ENCODE assay signal across 8 cellular contexts in genomic region chr12:74889563-74890236, GRCh38.
DNase-seq lines count a peak whose midpoint lies in the region; ATAC-seq and TF ChIP-seq lines count a peak whose summit lies in the region.

No MANE protein-coding gene starts in this region.

- no peak overlapping the region for H2BK120ac ChIP-seq in neuronal stem cell (ENCODE audit: low read depth, low read length)

- H3K18ac ChIP-seq in neuronal stem cell (ENCODE audit: low read length): no peak overlapping the region

- H3K4me1 ChIP-seq in neuronal stem cell (ENCODE audit: control insufficient read depth in 2 of 2, insufficient read depth in 1 of 2, low read depth in 1 of 2, low read length in 2 of 2): peaks cover 0 to 11% of the 10 kb centered on the region in 2 donors
- H3K4me1 ChIP-seq in Karpas-422 (ENCODE audit: low read length): peaks cover 55% of the 10 kb centered on the region

- DNase-seq in SW480 (ENCODE audit: low spot score) (peak; percentile 42), neuronal stem cell (ENCODE audit: low spot score) (no peak), NCI-H345 (lab: John Stamatoyannopoulos, UW) (no peak), coronary artery (ENCODE audit: low spot score) (no peak), Karpas-422 (no peak), dedifferentiated amniotic fluid mesenchymal stem cell (ENCODE audit: extremely low spot score) (no peak)

- ATAC-seq in GM19035 (IDR thresholded peaks at IDR 0.05; ENCODE audit: unreplicated experiment) (peak; percentile 54), HG02885 (IDR thresholded peaks at IDR 0.05; ENCODE audit: poor library complexity, unreplicated experiment) (peak; percentile 59)

- no peak overlapping the region for H3K4me3 ChIP-seq in neuronal stem cell (ENCODE audit: low read length in 2 of 2)
- H3K4me3 ChIP-seq in coronary artery: no peak overlapping the region
- H3K4me3 ChIP-seq in Karpas-422 (ENCODE audit: low read length): no peak overlapping the region

- no peak overlapping the region for H3K14ac ChIP-seq in neuronal stem cell (ENCODE audit: low read length)

- no peak overlapping the region for H3K9ac ChIP-seq in neuronal stem cell (ENCODE audit: low read depth, low read length, poor library complexity)
- no peak overlapping the region for H3K9ac ChIP-seq in Karpas-422 (ENCODE audit: low read length)

- H4K8ac ChIP-seq in neuronal stem cell (ENCODE audit: low read depth, low read length): no peak overlapping the region

- no peak overlapping the region for H2BK15ac ChIP-seq in neuronal stem cell (ENCODE audit: low read length)

- no peak overlapping the region for H3K4ac ChIP-seq in neuronal stem cell (ENCODE audit: low read length)

- H4K20me1 ChIP-seq in Karpas-422 (ENCODE audit: insufficient read depth, low read depth, low read length): no peaks in the 10 kb centered on the region

- H2BK12ac ChIP-seq in neuronal stem cell (ENCODE audit: low read length): no peak overlapping the region

- no peaks in the 10 kb centered on the region for H3K79me1 ChIP-seq in neuronal stem cell (ENCODE audit: low read depth, low read length)

- H3K36me3 ChIP-seq in neuronal stem cell (replicated peaks in 1 of 2; ENCODE audit: control insufficient read depth in 2 of 2, insufficient read depth in 2 of 2, low read length in 2 of 2): no peaks in the 10 kb centered on the region
- H3K36me3 ChIP-seq in Karpas-422 (ENCODE audit: insufficient read depth, low read length): no peaks in the 10 kb centered on the region

- H2AFZ ChIP-seq in neuronal stem cell (ENCODE audit: low read length): peak overlapping the region; percentile 72
- H2AFZ ChIP-seq in Karpas-422 (ENCODE audit: low read length): no peak overlapping the region

- H3K23ac ChIP-seq in neuronal stem cell (ENCODE audit: low read depth, low read length, poor library complexity): no peak overlapping the region

- no peak overlapping the region for H2AK5ac ChIP-seq in neuronal stem cell (ENCODE audit: low read depth, low read length)

- no peak overlapping the region for H4K91ac ChIP-seq in neuronal stem cell (ENCODE audit: low read depth, low read length, poor library complexity)

- H3K27ac ChIP-seq in neuronal stem cell (replicated peaks; ENCODE audit: low read length) (no peak overlapping the region), coronary artery (no peak overlapping the region), Karpas-422 (ENCODE audit: low read length) (no peak overlapping the region)

- H3K27me3 ChIP-seq in neuronal stem cell (ENCODE audit: control insufficient read depth in 3 of 3, insufficient read depth in 3 of 3, low read depth in 1 of 3, low read length in 3 of 3): no peaks in the 10 kb centered on the region
- no peaks in the 10 kb centered on the region for H3K27me3 ChIP-seq in Karpas-422 (ENCODE audit: low read length)

- H2BK5ac ChIP-seq in neuronal stem cell (ENCODE audit: low read length): no peak overlapping the region

- no peaks in the 10 kb centered on the region for H3K9me2 ChIP-seq in Karpas-422 (replicated peaks; ENCODE audit: insufficient read depth, low read length)

- no CpG with 5 or more reads among the region's 3 CpGs for WGBS in neuronal stem cell (ENCODE audit: extremely low coverage in 2 of 2, insufficient read length in 2 of 2, insufficient replicate concordance in 1 of 2), 2 donors

- no peak for TF ChIP-seq CTCF in coronary artery (IDR thresholded peaks at IDR 0.05)

- no peaks in the 10 kb centered on the region for H3K79me2 ChIP-seq in Karpas-422 (ENCODE audit: low read length)

- H3K4me2 ChIP-seq in neuronal stem cell (ENCODE audit: insufficient read depth, low read length, poor library complexity, severe bottlenecking) (no peak overlapping the region), Karpas-422 (ENCODE audit: low read depth, low read length, poor library complexity, severe bottlenecking) (no peak overlapping the region)

- H3K9me3 ChIP-seq in neuronal stem cell (replicated peaks in 1 of 2; ENCODE audit: control insufficient read depth in 2 of 2, insufficient read depth in 1 of 2, low read depth in 1 of 2, low read length in 2 of 2) (peaks cover 0 to 12% of the 10 kb centered on the region in 2 donors), Karpas-422 (ENCODE audit: low read length) (no peaks in the 10 kb centered on the region)
